ENCODE assay signal across 16 cellular contexts in the genomic region with DNA sequence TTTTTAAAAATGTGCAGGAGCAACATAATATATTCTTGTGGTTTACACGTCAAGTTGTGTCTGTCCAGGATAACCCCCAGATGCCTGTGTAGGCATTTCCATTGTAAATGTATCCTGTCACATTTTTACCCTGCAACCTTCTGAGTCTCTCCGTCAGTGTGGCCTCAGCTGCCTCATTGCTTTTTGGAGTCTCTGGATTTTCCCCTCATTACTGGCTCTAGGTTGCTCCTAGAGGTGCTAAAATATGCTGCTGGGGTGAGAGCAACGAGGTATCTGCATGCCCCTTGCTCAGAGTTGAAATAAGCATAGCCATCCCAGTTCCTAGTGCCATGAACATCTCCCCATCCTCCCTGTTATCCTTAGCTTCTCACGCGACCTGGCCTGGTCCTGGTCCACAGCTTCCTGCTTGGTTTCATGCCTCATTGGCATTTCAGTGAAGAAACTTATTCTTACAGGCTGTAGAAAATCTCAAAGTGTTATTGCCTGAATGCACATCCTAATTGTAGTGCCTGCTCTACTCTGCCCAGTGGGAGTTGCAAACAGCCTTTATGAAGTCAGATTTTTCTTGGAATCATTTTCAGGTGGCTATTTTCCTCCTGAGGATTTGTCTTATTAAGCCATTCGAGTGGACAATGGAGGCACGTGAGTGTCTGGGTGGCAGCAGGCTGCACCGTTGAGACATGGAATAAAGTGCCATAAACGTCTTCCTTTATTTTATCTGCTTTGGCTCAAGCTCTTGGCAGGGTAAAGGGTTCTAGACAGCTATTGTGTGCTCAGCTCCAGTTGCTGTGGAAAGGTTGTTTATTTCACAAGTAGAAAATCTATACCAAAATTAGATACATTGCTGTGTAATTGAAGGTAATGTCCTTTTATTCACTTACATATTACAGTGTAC. TPM values are rescaled to one million over a fixed set of nuclear protein-coding genes. Genes with fewer than 3 reads are reported as not detected.
A peak's percentile ranks its signal among the peaks of the same experiment; 100 is the strongest.
DNase-seq lines count a peak whose midpoint lies in the region; ATAC-seq and TF ChIP-seq lines count a peak whose summit lies in the region.
"Had no signal": no experiment of that assay in that cellular context is flagged by ENCODE, and none has a peak within 500 bp of the region (broad histone marks: within the 10 kb centered on the region; RNA-seq: fewer than 3 reads in every experiment).

No MANE protein-coding gene starts in this region.

- no peak for DNase-seq in stimulated activated naive CD8-positive, alpha-beta T cell treated with anti-CD3 and anti-CD28 coated beads, Interleukin-15, Interleukin-2, amounts not matched to agents 100 U/mL and 50 U/mL, for 24 hours
- no peak for DNase-seq in activated naive CD8-positive, alpha-beta T cell treated with anti-CD3 and anti-CD28 coated beads for 36 hours
- DNase-seq in kidney glomerular epithelial cell (lab: John Stamatoyannopoulos, UW) = peak; percentile 12
- DNase-seq in posterior cingulate gyrus = no peak
- DNase-seq in mesothelial cell of epicardium (ENCODE audit: low spot score in 2 of 2, unreplicated experiment in 2 of 2) = no peak
- DNase-seq: activated CD8-positive, alpha-beta memory T cell treated with anti-CD3 and anti-CD28 coated beads, Interleukin-2, amount 50 U/mL, for 4 hours; AML-193; mesendoderm; NCI-H1417; NCI-H446 treated with DMSO at 0.1 percent for 48 hours; SJCRH30; spleen had no signal

- intact Hi-C loops in posterior cingulate gyrus (cut with DNase I) = loop anchor here (10.0 kb wide), 1 partner anchor 217 kb away; a partner anchor contains a TSS

- peaks cover 84% of the 10 kb centered on the region for H3K36me3 Mint-ChIP-seq in stimulated activated naive CD8-positive, alpha-beta T cell treated with anti-CD3 and anti-CD28 coated beads, Interleukin-15, Interleukin-2, amounts not matched to agents 100 ng/mL and 50 ng/mL, for 24 hours (ENCODE audit: low read depth)
- H3K36me3 Mint-ChIP-seq in activated naive CD8-positive, alpha-beta T cell treated with anti-CD3 and anti-CD28 coated beads for 36 hours = peaks cover 86% of the 10 kb centered on the region
- peaks cover 63% of the 10 kb centered on the region for H3K36me3 Mint-ChIP-seq in mesothelial cell of epicardium

- H3K4me1 Mint-ChIP-seq in stimulated activated naive CD8-positive, alpha-beta T cell treated with anti-CD3 and anti-CD28 coated beads, Interleukin-15, Interleukin-2, amounts not matched to agents 100 ng/mL and 50 ng/mL, for 24 hours (ENCODE audit: low read depth) = peaks cover 100% of the 10 kb centered on the region
- peaks cover 96% of the 10 kb centered on the region for H3K4me1 Mint-ChIP-seq in activated naive CD8-positive, alpha-beta T cell treated with anti-CD3 and anti-CD28 coated beads for 36 hours
- peaks cover 2% of the 10 kb centered on the region for H3K4me1 Mint-ChIP-seq in mesothelial cell of epicardium

- H3K27me3 Mint-ChIP-seq in stimulated activated naive CD8-positive, alpha-beta T cell treated with anti-CD3 and anti-CD28 coated beads, Interleukin-15, Interleukin-2, amounts not matched to agents 100 ng/mL and 50 ng/mL, for 24 hours = no peaks in the 10 kb centered on the region
- no peaks in the 10 kb centered on the region for H3K27me3 Mint-ChIP-seq in activated naive CD8-positive, alpha-beta T cell treated with anti-CD3 and anti-CD28 coated beads for 36 hours
- no peaks in the 10 kb centered on the region for H3K27me3 Mint-ChIP-seq in mesothelial cell of epicardium (ENCODE audit: low read depth)
- H3K27me3 Mint-ChIP-seq: IgD-negative memory B cell had no signal

- H3K9me3 Mint-ChIP-seq in stimulated activated naive CD8-positive, alpha-beta T cell treated with anti-CD3 and anti-CD28 coated beads, Interleukin-15, Interleukin-2, amounts not matched to agents 100 ng/mL and 50 ng/mL, for 24 hours = no peaks in the 10 kb centered on the region
- H3K9me3 Mint-ChIP-seq in activated naive CD8-positive, alpha-beta T cell treated with anti-CD3 and anti-CD28 coated beads for 36 hours = peaks cover 7% of the 10 kb centered on the region
- H3K9me3 Mint-ChIP-seq in mesothelial cell of epicardium = peaks cover 26% of the 10 kb centered on the region

- H3K27ac Mint-ChIP-seq in stimulated activated naive CD8-positive, alpha-beta T cell treated with anti-CD3 and anti-CD28 coated beads, Interleukin-15, Interleukin-2, amounts not matched to agents 100 ng/mL and 50 ng/mL, for 24 hours = peak overlapping the region; percentile 92
- peak overlapping the region; percentile 96 for H3K27ac Mint-ChIP-seq in activated naive CD8-positive, alpha-beta T cell treated with anti-CD3 and anti-CD28 coated beads for 36 hours
- H3K27ac Mint-ChIP-seq in mesothelial cell of epicardium = no peak overlapping the region

- no peak for TF ChIP-seq CTCF in mesothelial cell of epicardium (IDR thresholded peaks at IDR 0.05; ENCODE audit: unreplicated experiment)

- H3K4me3 Mint-ChIP-seq in stimulated activated naive CD8-positive, alpha-beta T cell treated with anti-CD3 and anti-CD28 coated beads, Interleukin-15, Interleukin-2, amounts not matched to agents 100 ng/mL and 50 ng/mL, for 24 hours = peak overlapping the region; percentile 12
- H3K4me3 Mint-ChIP-seq in activated naive CD8-positive, alpha-beta T cell treated with anti-CD3 and anti-CD28 coated beads for 36 hours = no peak overlapping the region
- no peak overlapping the region for H3K4me3 Mint-ChIP-seq in mesothelial cell of epicardium

- ATAC-seq in stimulated activated naive CD8-positive, alpha-beta T cell treated with anti-CD3 and anti-CD28 coated beads, Interleukin-15, Interleukin-2, amounts not matched to agents 100 U/mL and 50 U/mL, for 24 hours = no peak
- ATAC-seq in SK-N-SH treated with all-trans-retinoic acid at 6 μM for 48 hours = no peak
- ATAC-seq in GM18907 (IDR thresholded peaks at IDR 0.05; ENCODE audit: unreplicated experiment) = no peak

TF ChIP-seq in SK-N-SH treated with all-trans-retinoic acid at 6 μM for 48 hours, 23 proteins besides CTCF, POLR2A, EP300 and RAD21 (continues in another document):
- TF ChIP-seq ZNF70 (CRISPR knock-in tag; IDR thresholded peaks at IDR 0.05) = no peak
- TF ChIP-seq, protein P1, sequence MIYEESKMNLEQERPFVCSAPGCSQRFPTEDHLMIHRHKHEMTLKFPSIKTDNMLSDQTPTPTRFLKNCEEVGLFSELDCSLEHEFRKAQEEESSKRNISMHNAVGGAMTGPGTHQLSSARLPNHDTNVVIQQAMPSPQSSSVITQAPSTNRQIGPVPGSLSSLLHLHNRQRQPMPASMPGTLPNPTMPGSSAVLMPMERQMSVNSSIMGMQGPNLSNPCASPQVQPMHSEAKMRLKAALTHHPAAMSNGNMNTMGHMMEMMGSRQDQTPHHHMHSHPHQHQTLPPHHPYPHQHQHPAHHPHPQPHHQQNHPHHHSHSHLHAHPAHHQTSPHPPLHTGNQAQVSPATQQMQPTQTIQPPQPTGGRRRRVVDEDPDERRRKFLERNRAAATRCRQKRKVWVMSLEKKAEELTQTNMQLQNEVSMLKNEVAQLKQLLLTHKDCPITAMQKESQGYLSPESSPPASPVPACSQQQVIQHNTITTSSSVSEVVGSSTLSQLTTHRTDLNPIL (CRISPR knock-in tag; IDR thresholded peaks at IDR 0.05; ENCODE audit: low read depth) = no peak
- no peak for TF ChIP-seq TOX (CRISPR knock-in tag; IDR thresholded peaks at IDR 0.05; ENCODE audit: borderline replicate concordance)
- no peak for TF ChIP-seq BACH2 (CRISPR knock-in tag; IDR thresholded peaks at IDR 0.05; ENCODE audit: borderline replicate concordance)
- no peak for TF ChIP-seq OSR1 (CRISPR knock-in tag; IDR thresholded peaks at IDR 0.05)
- TF ChIP-seq ZFP3 (CRISPR knock-in tag; IDR thresholded peaks at IDR 0.05) = no peak
- TF ChIP-seq PPARA (CRISPR knock-in tag; IDR thresholded peaks at IDR 0.05; ENCODE audit: borderline replicate concordance) = no peak
- TF ChIP-seq ZNF565 (CRISPR knock-in tag; conservative IDR thresholded peaks at IDR 0.05; ENCODE audit: low read depth) = no peak
- no peak for TF ChIP-seq CSDC2 (CRISPR knock-in tag; IDR thresholded peaks at IDR 0.05)
- TF ChIP-seq, protein P2, sequence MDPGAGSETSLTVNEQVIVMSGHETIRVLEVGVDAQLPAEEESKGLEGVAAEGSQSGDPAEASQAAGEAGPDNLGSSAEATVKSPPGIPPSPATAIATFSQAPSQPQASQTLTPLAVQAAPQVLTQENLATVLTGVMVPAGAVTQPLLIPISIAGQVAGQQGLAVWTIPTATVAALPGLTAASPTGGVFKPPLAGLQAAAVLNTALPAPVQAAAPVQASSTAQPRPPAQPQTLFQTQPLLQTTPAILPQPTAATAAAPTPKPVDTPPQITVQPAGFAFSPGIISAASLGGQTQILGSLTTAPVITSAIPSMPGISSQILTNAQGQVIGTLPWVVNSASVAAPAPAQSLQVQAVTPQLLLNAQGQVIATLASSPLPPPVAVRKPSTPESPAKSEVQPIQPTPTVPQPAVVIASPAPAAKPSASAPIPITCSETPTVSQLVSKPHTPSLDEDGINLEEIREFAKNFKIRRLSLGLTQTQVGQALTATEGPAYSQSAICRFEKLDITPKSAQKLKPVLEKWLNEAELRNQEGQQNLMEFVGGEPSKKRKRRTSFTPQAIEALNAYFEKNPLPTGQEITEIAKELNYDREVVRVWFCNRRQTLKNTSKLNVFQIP (CRISPR knock-in tag; IDR thresholded peaks at IDR 0.05; ENCODE audit: borderline replicate concordance, low read depth) = no peak

RNA-seq across cellular contexts. Expression of a gene that starts 33.2 kb away (rescaled TPM):
- total RNA-seq in activated naive CD8-positive, alpha-beta T cell treated with anti-CD3 and anti-CD28 coated beads for 36 hours = 10 to 100 TPM; 37.9 to 41.8 TPM
- total RNA-seq in mesothelial cell of epicardium = 10.6 to 13.2 TPM (median 12.3 TPM) in 3 replicates

RNA-seq across cellular contexts. Expression of a gene that starts 33.5 kb away (rescaled TPM):
- total RNA-seq in activated naive CD8-positive, alpha-beta T cell treated with anti-CD3 and anti-CD28 coated beads for 36 hours = 10 to 100 TPM; 28.2 to 28.7 TPM
- 15.4 to 19.3 TPM (median 17.2 TPM) in 3 replicates for total RNA-seq in mesothelial cell of epicardium
